In genomic region chr11:47152953-47153950, GRCh38 we compare ENCODE assay signal across 8 cellular contexts. TPM values are rescaled to one million over a fixed set of nuclear protein-coding genes. Genes with fewer than 3 reads are reported as not detected.
DNase-seq lines count a peak whose midpoint lies in the region; ATAC-seq and TF ChIP-seq lines count a peak whose summit lies in the region.

No MANE protein-coding gene starts in this region.

- H3K27me3 Mint-ChIP-seq in activated naive CD4-positive, alpha-beta T cell treated with anti-CD3 and anti-CD28 coated beads, Interleukin-2, amount 50 U/mL, for 24 hours = no peaks in the 10 kb centered on the region

- H3K9me3 ChIP-seq in ovary = no peaks in the 10 kb centered on the region
- no peaks in the 10 kb centered on the region for H3K9me3 ChIP-seq in aorta (ENCODE audit: control insufficient read depth, low read length)

- H3K36me3 Mint-ChIP-seq in activated naive CD4-positive, alpha-beta T cell treated with anti-CD3 and anti-CD28 coated beads, Interleukin-2, amount 50 U/mL, for 24 hours = no peaks in the 10 kb centered on the region

- H3K4me1 Mint-ChIP-seq in activated naive CD4-positive, alpha-beta T cell treated with anti-CD3 and anti-CD28 coated beads, Interleukin-2, amount 50 U/mL, for 24 hours = peaks cover 36% of the 10 kb centered on the region

- H3K27me3 ChIP-seq in ovary (no peaks in the 10 kb centered on the region), aorta (ENCODE audit: control insufficient read depth in 1 of 2, insufficient read depth in 2 of 2, low read length in 1 of 2) (no peaks in the 10 kb centered on the region)

- no peaks in the 10 kb centered on the region for H3K9me3 Mint-ChIP-seq in activated naive CD4-positive, alpha-beta T cell treated with anti-CD3 and anti-CD28 coated beads, Interleukin-2, amount 50 U/mL, for 24 hours

- H3K4me3 ChIP-seq in ovary = no peak overlapping the region
- H3K4me3 ChIP-seq in aorta (ENCODE audit: low read length in 2 of 2) = no peak overlapping the region

- H3K4me1 ChIP-seq in ovary (ENCODE audit: insufficient read depth) (peaks cover 5% of the 10 kb centered on the region), aorta (ENCODE audit: control insufficient read depth in 1 of 2, insufficient read depth in 2 of 2, low read length in 2 of 2) (no peaks in the 10 kb centered on the region)

- no peak for TF ChIP-seq EP300 in ovary (IDR thresholded peaks at IDR 0.05)

- H3K27ac ChIP-seq in ovary (peak overlapping the region in 1 of 2 donors; percentile 23), aorta (ENCODE audit: low read depth in 1 of 2, low read length in 2 of 2) (no peak overlapping the region)

- no peak for TF ChIP-seq POLR2A in ovary (IDR thresholded peaks at IDR 0.05)

- peak; percentile 75 to 91 (median 88) for DNase-seq in NCI-H1417 (lab: John Stamatoyannopoulos, UW)
- no peak for DNase-seq in NCI-H1417 treated with DMSO at 0.1 percent for 48 hours (lab: John Stamatoyannopoulos, UW)
- DNase-seq in RPMI8226 = peak; percentile 71
- DNase-seq in glomerular endothelial cell (ENCODE audit: extremely low read depth, low read depth, low spot score) = peak; percentile 36
- peak; percentile 74 to 89 (median 86) for DNase-seq in ovary
- DNase-seq in aorta = peak; percentile 78 to 88

- H3K36me3 ChIP-seq in ovary (no peaks in the 10 kb centered on the region), aorta (ENCODE audit: control insufficient read depth in 1 of 2, insufficient read depth in 2 of 2, low read length in 1 of 2) (no peaks in the 10 kb centered on the region)

- peak; percentile 88 for ATAC-seq in aorta (ENCODE audit: low FRiP score)

- intact Hi-C loops in ovary (cut with DNase I) (loop anchor here in 1 of 4 donors (2.0 kb wide), 1 partner anchor 264 kb away; no protein-coding TSS in a partner anchor), aorta (cut with DNase I) (loop anchor here in 1 of 2 donors (2.0 kb wide), 1 partner anchor 264 kb away; no protein-coding TSS in a partner anchor)

- 32 to 43% (median 35%) methylated on average over 11 of the region's 11 CpGs for WGBS in ovary, 3 donors
- 38% methylated on average over 11 of the region's 11 CpGs for WGBS in aorta, 2 donors

- peak; percentile 98 for TF ChIP-seq CTCF in LNCAP (IDR thresholded peaks at IDR 0.05)
- peak; percentile 90 to 93 (median 91) for TF ChIP-seq CTCF in ovary (IDR thresholded peaks at IDR 0.05)

- H3K27ac Mint-ChIP-seq in activated naive CD4-positive, alpha-beta T cell treated with anti-CD3 and anti-CD28 coated beads, Interleukin-2, amount 50 U/mL, for 24 hours = peak overlapping the region; percentile 93

- peak overlapping the region; percentile 75 for H3K4me3 Mint-ChIP-seq in activated naive CD4-positive, alpha-beta T cell treated with anti-CD3 and anti-CD28 coated beads, Interleukin-2, amount 50 U/mL, for 24 hours

RNA-seq across cellular contexts. Expression of gene ARFGAP2, which starts 23.4 kb away (rescaled TPM):
- total RNA-seq in glomerular endothelial cell (91.4 and 105 TPM in 2 replicates), ovary (10 to 100 TPM; 66.0 to 94.9 (median 75.2) TPM), aorta (10 to 100 TPM; 65.8 to 68.2 TPM)
- polyA plus RNA-seq in ovary (10 to 100 TPM; 41.5 to 65.2 TPM), aorta (10 to 100 TPM; 38.4 to 94.1 TPM)

RNA-seq across cellular contexts. Expression of gene PACSIN3, which starts 33.0 kb away (rescaled TPM):
- total RNA-seq in glomerular endothelial cell (16.8 and 21.6 TPM in 2 replicates), ovary (10 to 100 TPM; 26.1 to 69.8 (median 40.8) TPM), aorta (10 to 100 TPM; 24.6 to 36.2 TPM)
- polyA plus RNA-seq in ovary (10 to 100 TPM in 1 of 2 donors, 1 to 10 TPM in 1; 2.9 to 25.7 TPM), aorta (10 to 100 TPM; 22.0 to 37.1 TPM)
